8 cellular contexts compared by ENCODE assay signal in genomic region chr12:97404549-97404948, GRCh38. TPM values are rescaled to one million over a fixed set of nuclear protein-coding genes. Genes with fewer than 3 reads are reported as not detected.
DNase-seq lines count a peak whose midpoint lies in the region; ATAC-seq, FAIRE-seq and TF ChIP-seq lines count a peak whose summit lies in the region.

No MANE protein-coding gene starts in this region.

- intact Hi-C loops in upper lobe of right lung (cut with DNase I): no loop called here
- intact Hi-C loops in vagina (cut with DNase I): no loop called here

- no peak overlapping the region for H3K9ac ChIP-seq in keratinocyte (ENCODE audit: control insufficient read depth, extremely low read depth, insufficient read depth, low read length)

- H3K9me3 ChIP-seq in keratinocyte (ENCODE audit: control insufficient read depth, low read depth, low read length) (no peaks in the 10 kb centered on the region), upper lobe of right lung (no peaks in the 10 kb centered on the region), vagina (no peaks in the 10 kb centered on the region)

- H3K4me1 ChIP-seq in keratinocyte (ENCODE audit: control insufficient read depth, extremely low read depth, insufficient read depth, low read length) (no peaks in the 10 kb centered on the region), upper lobe of right lung (no peaks in the 10 kb centered on the region), vagina (no peaks in the 10 kb centered on the region)

- dilution Hi-C loops in keratinocyte (cut with MboI; ENCODE audit: extremely low pct_ligation_motif_present, low sequenced_read_pairs): no loop called here

- no peak overlapping the region for H3K27ac ChIP-seq in keratinocyte (ENCODE audit: control insufficient read depth, insufficient read depth, low read length)
- no peak overlapping the region for H3K27ac ChIP-seq in upper lobe of right lung
- H3K27ac ChIP-seq in vagina: no peak overlapping the region

- ATAC-seq in GM19324 (IDR thresholded peaks at IDR 0.05; ENCODE audit: low FRiP score, unreplicated experiment) (peak; percentile 83), HG03108 (IDR thresholded peaks at IDR 0.05; ENCODE audit: unreplicated experiment) (peak; percentile 75), upper lobe of right lung (peak; percentile 85)

- H2AFZ ChIP-seq in keratinocyte (ENCODE audit: control insufficient read depth, low read length): no peak overlapping the region

- no peaks in the 10 kb centered on the region for H3K36me3 ChIP-seq in keratinocyte (ENCODE audit: control insufficient read depth in 2 of 2, extremely low read depth in 1 of 2, insufficient read depth in 2 of 2, low read length in 2 of 2)
- no peaks in the 10 kb centered on the region for H3K36me3 ChIP-seq in upper lobe of right lung
- no peaks in the 10 kb centered on the region for H3K36me3 ChIP-seq in vagina

- no peak overlapping the region for H3K4me3 ChIP-seq in keratinocyte (ENCODE audit: control insufficient read depth in 2 of 3, extremely low read depth in 1 of 3, insufficient read depth in 2 of 3, low read depth in 1 of 3, low read length in 3 of 3)
- H3K4me3 ChIP-seq in upper lobe of right lung: no peak overlapping the region
- H3K4me3 ChIP-seq in vagina: no peak overlapping the region

- H3K9me1 ChIP-seq in keratinocyte (ENCODE audit: control insufficient read depth, extremely low read depth, insufficient read depth, low read length): no peaks in the 10 kb centered on the region

- FAIRE-seq in keratinocyte (lab: Jason Lieb, UNC): no peak

- H3K4me2 ChIP-seq in keratinocyte (ENCODE audit: control insufficient read depth, extremely low read depth, insufficient read depth, low read depth, low read length): no peak overlapping the region

- DNase-seq in DMS53 treated with DMSO at 0.1 percent for 48 hours (lab: John Stamatoyannopoulos, UW; ENCODE audit: unreplicated experiment) (peak; percentile 83), NCI-H2171 (lab: John Stamatoyannopoulos, UW) (peak; percentile 30), astrocyte of the hippocampus (ENCODE audit: low read depth, low spot score) (peak; percentile 80), keratinocyte (ENCODE audit: low read depth, low spot score) (no peak), upper lobe of right lung (no peak), vagina (ENCODE audit: extremely low spot score in 2 of 2) (no peak)

- TF ChIP-seq CTCF in keratinocyte (optimal IDR thresholded peaks at IDR 0.05 in 1 of 3, IDR thresholded peaks at IDR 0.05 in 1 of 3, conservative IDR thresholded peaks at IDR 0.05 in 1 of 3; ENCODE audit: extremely low read depth in 1 of 3, insufficient read depth in 2 of 3, low read length in 3 of 3) (peak; percentile 47 to 78 (median 54)), upper lobe of right lung (IDR thresholded peaks at IDR 0.05) (peak; percentile 70), vagina (IDR thresholded peaks at IDR 0.05) (peak in 1 of 3 experiments; percentile 44)

- no peaks in the 10 kb centered on the region for H3K79me2 ChIP-seq in keratinocyte (ENCODE audit: control insufficient read depth, insufficient read depth, low read length)

- no peak for TF ChIP-seq POLR2A in vagina (IDR thresholded peaks at IDR 0.05)

- H3K27me3 ChIP-seq in keratinocyte (ENCODE audit: control insufficient read depth, extremely low read depth, insufficient read depth, low read length): no peaks in the 10 kb centered on the region
- no peaks in the 10 kb centered on the region for H3K27me3 ChIP-seq in upper lobe of right lung
- H3K27me3 ChIP-seq in vagina: no peaks in the 10 kb centered on the region

- no peaks in the 10 kb centered on the region for H4K20me1 ChIP-seq in keratinocyte (ENCODE audit: control insufficient read depth, extremely low read depth, insufficient read depth, low read length)

RNA-seq across cellular contexts. Expression of gene RMST, which starts 58.1 kb away (rescaled TPM):
- not detected in 3 replicates for polyA plus RNA-seq in keratinocyte
- polyA plus RNA-seq in keratinocyte (2011; ENCODE audit: low read depth): not detected
- not detected in 2 replicates for polyA plus RNA-seq in keratinocyte (2011; cell fraction: cytosol; rRNA removed)
- polyA plus RNA-seq in keratinocyte (2011; cell fraction: nucleus; rRNA removed): not detected in 2 replicates
- polyA plus RNA-seq in keratinocyte (2012; ENCODE audit: low replicate concordance): not detected in 2 replicates
- polyA minus RNA-seq in keratinocyte: not detected in 3 replicates
- not detected for polyA minus RNA-seq in keratinocyte (2011; cell fraction: cytosol; rRNA and poly(A)+ RNA removed)
- not detected in 2 replicates for polyA minus RNA-seq in keratinocyte (2011; cell fraction: nucleus; rRNA and poly(A)+ RNA removed)
- total RNA-seq in upper lobe of right lung (16.2 TPM), vagina (73.2 TPM)

Comparison
In these comparisons a context has a peak if more than half of its experiments do, and no peak if none do; other contexts are left out.
1. DNase-seq: peak in DMS53 treated with DMSO at 0.1 percent for 48 hours (single experiment), NCI-H2171 (single experiment) and astrocyte of the hippocampus (single experiment); none in keratinocyte (single experiment), upper lobe of right lung (single experiment) and vagina (0 of 2).
2. Peak in every context shown above with its lines, with median percentiles within 50 percentile points of each other: ATAC-seq.